Comparison of ENCODE assay signal across 8 cellular contexts in genomic region chr20:57620274-57620990, GRCh38. TPM values are rescaled to one million over a fixed set of nuclear protein-coding genes. Genes with fewer than 3 reads are reported as not detected.
DNase-seq lines count a peak whose midpoint lies in the region; ATAC-seq and TF ChIP-seq lines count a peak whose summit lies in the region.

A gene with protein sequence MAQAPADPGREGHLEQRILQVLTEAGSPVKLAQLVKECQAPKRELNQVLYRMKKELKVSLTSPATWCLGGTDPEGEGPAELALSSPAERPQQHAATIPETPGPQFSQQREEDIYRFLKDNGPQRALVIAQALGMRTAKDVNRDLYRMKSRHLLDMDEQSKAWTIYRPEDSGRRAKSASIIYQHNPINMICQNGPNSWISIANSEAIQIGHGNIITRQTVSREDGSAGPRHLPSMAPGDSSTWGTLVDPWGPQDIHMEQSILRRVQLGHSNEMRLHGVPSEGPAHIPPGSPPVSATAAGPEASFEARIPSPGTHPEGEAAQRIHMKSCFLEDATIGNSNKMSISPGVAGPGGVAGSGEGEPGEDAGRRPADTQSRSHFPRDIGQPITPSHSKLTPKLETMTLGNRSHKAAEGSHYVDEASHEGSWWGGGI (minus strand): TSS chr20:57620426. CDS start chr20:57620295, 131 bp downstream.

- peaks cover 0 to 20% (median 4%) of the 10 kb centered on the region in 3 donors for H3K27me3 ChIP-seq in sigmoid colon

- TF ChIP-seq CTCF in sigmoid colon (IDR thresholded peaks at IDR 0.05), result no peak

- H3K36me3 ChIP-seq in sigmoid colon, result no peaks in the 10 kb centered on the region

- DNase-seq in activated CD4-positive, alpha-beta T cell treated with anti-CD3 and anti-CD28 coated beads for 1 hour, result peak; percentile 50
- no peak for DNase-seq in activated CD4-positive, alpha-beta T cell treated with anti-CD3 and anti-CD28 coated beads, Interleukin-2, amount 50 U/mL, for 4 hours
- DNase-seq in T follicular helper cell (ENCODE audit: low read depth) (peak; percentile 17), germinal center (ENCODE audit: low spot score) (peak; percentile 84), hippocampal formation (lab: John Stamatoyannopoulos, UW) (no peak), NCI-H1105 (lab: John Stamatoyannopoulos, UW) (no peak), sigmoid colon (no peak)

- intact Hi-C loops in sigmoid colon (cut with DNase I), result no loop called here

- H3K9me3 ChIP-seq in sigmoid colon, result no peaks in the 10 kb centered on the region

- no peak within 1 kb of the TSS for H3K4me3 ChIP-seq in sigmoid colon

- no peak for TF ChIP-seq EP300 in sigmoid colon (IDR thresholded peaks at IDR 0.05)

- TF ChIP-seq POLR2A in sigmoid colon (IDR thresholded peaks at IDR 0.05), result no peak

- no peaks in the 10 kb centered on the region for H3K4me1 ChIP-seq in sigmoid colon

- H3K27ac ChIP-seq in sigmoid colon, result peak within 1 kb of the TSS in 1 of 4 donors; percentile 20

- WGBS in sigmoid colon, 2 donors, result 18 to 38% methylated on average over 18 of the region's 18 CpGs

- peak; percentile 41 for ATAC-seq in HG02885 (IDR thresholded peaks at IDR 0.05; ENCODE audit: poor library complexity, unreplicated experiment)

RNA-seq across cellular contexts. Expression of the gene that starts here (rescaled TPM):
- total RNA-seq in sigmoid colon, result under 1 TPM in 2 of 4 donors, not detected in 2; 0.36 to 0.49 TPM
- 10 to 100 TPM in 1 of 3 donors, 1 to 10 TPM in 2; 1.2 to 17.2 (median 5.3) TPM for polyA plus RNA-seq in sigmoid colon

Comparison
In these comparisons a context has a peak if more than half of its experiments do, and no peak if none do; other contexts are left out.
1. DNase-seq: peak in activated CD4-positive, alpha-beta T cell treated with anti-CD3 and anti-CD28 coated beads for 1 hour (single experiment), T follicular helper cell (single experiment) and germinal center (single experiment); none in activated CD4-positive, alpha-beta T cell treated with anti-CD3 and anti-CD28 coated beads, Interleukin-2, amount 50 U/mL, for 4 hours (0 of 2), hippocampal formation (0 of 2), NCI-H1105 (single experiment) and sigmoid colon (single experiment).